13 cellular contexts compared by ENCODE assay signal in the genomic region with DNA sequence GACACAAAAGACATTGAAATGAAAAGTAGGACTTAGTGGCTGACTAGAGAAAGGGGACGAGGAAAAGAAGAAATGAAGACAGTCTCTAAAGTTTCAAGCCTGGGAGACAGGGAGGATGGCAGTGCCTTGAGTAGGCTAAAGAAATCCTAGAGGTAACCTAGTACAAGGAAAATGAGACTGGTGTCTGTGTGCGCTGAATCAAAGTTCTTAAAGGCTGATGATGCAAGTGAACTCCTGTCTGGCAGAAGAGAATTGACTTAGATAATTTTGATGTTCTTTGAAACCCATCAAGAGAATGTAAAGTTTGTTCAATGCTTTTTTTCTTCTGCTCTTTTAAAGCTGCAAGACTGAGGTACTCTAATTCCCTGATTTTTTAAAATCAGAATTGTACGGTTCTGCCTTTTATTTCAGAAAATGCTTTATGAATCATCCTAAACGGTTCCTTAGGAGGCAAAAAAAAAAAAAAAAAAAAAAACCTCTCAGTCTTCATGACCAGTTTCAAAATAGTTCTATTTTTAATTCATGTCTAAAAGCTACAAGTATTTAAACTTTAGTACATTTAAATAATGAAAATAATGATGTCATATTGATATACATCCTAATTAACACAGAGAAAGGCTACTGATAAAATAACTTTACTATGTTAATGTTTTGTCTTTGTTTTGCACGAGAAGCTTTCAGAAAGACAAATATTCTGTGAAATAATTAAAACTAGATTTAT.
A peak's percentile ranks its signal among the peaks of the same experiment; 100 is the strongest.
DNase-seq lines count a peak whose midpoint lies in the region; ATAC-seq and TF ChIP-seq lines count a peak whose summit lies in the region.
"Had no signal": no experiment of that assay in that cellular context is flagged by ENCODE, and none has a peak within 500 bp of the region (broad histone marks: within the 10 kb centered on the region; RNA-seq: fewer than 3 reads in every experiment).

No MANE protein-coding gene starts in this region.

- ATAC-seq in activated T-helper 17 cell treated with anti-CD3 and anti-CD28 coated beads, Interleukin-2, amount 50 U/mL, for 72 hours (replicated peaks): no peak
- ATAC-seq in GM21737 (IDR thresholded peaks at IDR 0.05; ENCODE audit: unreplicated experiment) (no peak), sciatic nerve (no peak)

- peaks cover 46 to 58% of the 10 kb centered on the region in 2 experiments for H3K4me1 Mint-ChIP-seq in H9
- H3K4me1 Mint-ChIP-seq in activated T-helper 17 cell treated with anti-CD3 and anti-CD28 coated beads, Interleukin-2, amount 50 U/mL, for 72 hours: peaks cover 28% of the 10 kb centered on the region

- H2BK20ac ChIP-seq in H9 (ENCODE audit: low read depth, low read length, poor library complexity, severe bottlenecking): no peak overlapping the region

- no peak overlapping the region for H3K4me3 Mint-ChIP-seq in H9
- peak overlapping the region; percentile 80 for H3K4me3 Mint-ChIP-seq in activated T-helper 17 cell treated with anti-CD3 and anti-CD28 coated beads, Interleukin-2, amount 50 U/mL, for 72 hours

- H3K4ac ChIP-seq in H9 (ENCODE audit: low read depth, low read length): no peak overlapping the region

- H3K4me1 ChIP-seq in H9 (ENCODE audit: insufficient read depth, low read length): peaks cover 3% of the 10 kb centered on the region; the same call in 1 of the 2 replicates

- no peak overlapping the region for H2BK15ac ChIP-seq in H9 (ENCODE audit: low read depth, low read length)

- H3K14ac ChIP-seq in H9 (ENCODE audit: insufficient read depth, low read length): no peak overlapping the region; the same call in 1 of the 2 replicates

- TF ChIP-seq CTCF in 22Rv1 (IDR thresholded peaks at IDR 0.05) (no peak), H9 (conservative IDR thresholded peaks at IDR 0.05) (no peak)

- H3K9ac ChIP-seq in H9 (ENCODE audit: extremely low read depth, insufficient read length, low read length): no peak overlapping the region
- H3K9ac ChIP-seq: parathyroid adenoma had no signal

- no peak overlapping the region for H2BK120ac ChIP-seq in H9 (ENCODE audit: low read depth, low read length, poor library complexity, severe bottlenecking)

- H4K20me1 ChIP-seq in H9 (ENCODE audit: control insufficient read depth, insufficient read depth, insufficient read length): no peaks in the 10 kb centered on the region

- no peak overlapping the region for H3K4me2 ChIP-seq in H9 (ENCODE audit: insufficient read depth, insufficient read length, low read length)

- no peak overlapping the region for H4K5ac ChIP-seq in H9 (ENCODE audit: insufficient read length, low read depth, low read length)

- H3K9me3 Mint-ChIP-seq in H9: no peaks in the 10 kb centered on the region
- H3K9me3 Mint-ChIP-seq in activated T-helper 17 cell treated with anti-CD3 and anti-CD28 coated beads, Interleukin-2, amount 50 U/mL, for 72 hours: peaks cover 4% of the 10 kb centered on the region

- H3K27ac Mint-ChIP-seq in H9: peak overlapping the region; percentile 42 to 91 (median 90)
- H3K27ac Mint-ChIP-seq in activated T-helper 17 cell treated with anti-CD3 and anti-CD28 coated beads, Interleukin-2, amount 50 U/mL, for 72 hours: peak overlapping the region; percentile 98

- H4K91ac ChIP-seq in H9 (ENCODE audit: insufficient read length, low read depth, low read length): no peak overlapping the region

- no CpG with 5 or more reads among the region's 5 CpGs for WGBS in H9 (ENCODE audit: extremely low coverage, insufficient read length, low lambda C conversion rate)

- intact Hi-C loops in sciatic nerve (cut with DNase I): no loop called here

- H3K18ac ChIP-seq in H9 (ENCODE audit: insufficient read length, low read depth, low read length): no peak overlapping the region

- no peak overlapping the region for H2AK5ac ChIP-seq in H9 (ENCODE audit: insufficient read length, low read length)

- no peaks in the 10 kb centered on the region; the same call in 1 of the 2 replicates for H3K79me2 ChIP-seq in H9 (ENCODE audit: insufficient read depth, low read length)
- H3K79me2 ChIP-seq: parathyroid adenoma had no signal

- H3K9me3 ChIP-seq in H9 (ENCODE audit: control insufficient read depth, low read depth, low read length): no peaks in the 10 kb centered on the region
- H3K9me3 ChIP-seq: upper lobe of left lung had no signal

- no peak overlapping the region for H3K23ac ChIP-seq in H9 (ENCODE audit: insufficient read length, low read depth, low read length)

- no peaks in the 10 kb centered on the region for H3K36me3 Mint-ChIP-seq in H9 (ENCODE audit: insufficient read depth in 1 of 3, low read depth in 3 of 3)
- H3K36me3 Mint-ChIP-seq in activated T-helper 17 cell treated with anti-CD3 and anti-CD28 coated beads, Interleukin-2, amount 50 U/mL, for 72 hours (ENCODE audit: low read depth): peaks cover 7% of the 10 kb centered on the region

- H3K56ac ChIP-seq in H9 (ENCODE audit: insufficient read length, low read depth, low read length): no peak overlapping the region

- H2BK12ac ChIP-seq in H9 (ENCODE audit: insufficient read length, low read depth, low read length): no peak overlapping the region

- H3K27ac ChIP-seq in 22Rv1 (peak overlapping the region; percentile 97), H9 (ENCODE audit: insufficient read length, low read depth, low read length) (peak overlapping the region; percentile 65)
- H3K27ac ChIP-seq: cardiac muscle cell, parathyroid adenoma, upper lobe of left lung had no signal

- no peak overlapping the region for H2AFZ ChIP-seq in H9 (ENCODE audit: low read length)
- H2AFZ ChIP-seq: parathyroid adenoma had no signal

- DNase-seq in H9: no peak
- peak; percentile 9 for DNase-seq in fibroblast of the conjunctiva (ENCODE audit: low read depth)
- DNase-seq in SKM-1 treated with dmso at 0.1 percent for 144 hours (lab: John Stamatoyannopoulos, UW; ENCODE audit: unreplicated experiment): no peak
- no peak for DNase-seq in NCI-H526 (lab: John Stamatoyannopoulos, UW)
- DNase-seq in sciatic nerve (ENCODE audit: low spot score): no peak
- DNase-seq: AML-193; NK-92 treated with Interleukin-12 subunit alpha and Interleukin-12 subunit beta, amount 100 ng/mL, for 24 hours; upper lobe of left lung had no signal

- H3K23me2 ChIP-seq in H9 (ENCODE audit: insufficient read length, low read depth, low read length, poor library complexity, severe bottlenecking): no peaks in the 10 kb centered on the region

- H3K27me3 Mint-ChIP-seq in H9 (ENCODE audit: low read depth): no peaks in the 10 kb centered on the region
- no peaks in the 10 kb centered on the region for H3K27me3 Mint-ChIP-seq in activated T-helper 17 cell treated with anti-CD3 and anti-CD28 coated beads, Interleukin-2, amount 50 U/mL, for 72 hours

- no peak overlapping the region for H2BK5ac ChIP-seq in H9 (ENCODE audit: insufficient read length, low read length)

- H3K79me1 ChIP-seq in H9 (ENCODE audit: insufficient read depth, low read depth, low read length, poor library complexity, severe bottlenecking): no peaks in the 10 kb centered on the region

- no peaks in the 10 kb centered on the region for H3K27me3 ChIP-seq in H9 (ENCODE audit: insufficient read depth, low read length)
- H3K27me3 ChIP-seq: cardiac muscle cell, upper lobe of left lung had no signal

- H4K8ac ChIP-seq in H9 (replicated peaks; ENCODE audit: insufficient read length, low read depth, low read length): no peak overlapping the region

- H3T11ph ChIP-seq in H9 (ENCODE audit: low read length): no peak overlapping the region
